8 cellular contexts compared by ENCODE assay signal in the genomic region with DNA sequence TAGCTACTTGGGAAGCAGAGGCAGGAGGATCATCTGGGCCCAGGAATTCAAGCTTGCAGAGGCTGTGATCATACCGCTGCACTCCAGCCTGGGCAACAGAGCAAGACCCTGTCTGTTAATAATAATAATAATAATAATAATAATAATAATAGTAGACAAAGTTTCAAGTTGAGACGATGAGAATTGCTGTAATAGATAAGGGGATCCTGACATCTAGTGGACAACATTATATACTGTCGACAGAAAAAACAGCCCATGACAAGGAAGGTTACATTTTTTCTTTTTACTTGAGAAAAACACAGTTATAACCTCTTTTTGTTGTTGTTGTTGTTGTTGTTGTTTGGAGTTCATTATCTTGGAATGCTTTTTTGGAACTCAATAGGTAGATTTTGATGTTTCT. TPM values are rescaled to one million over a fixed set of nuclear protein-coding genes. Genes with fewer than 3 reads are reported as not detected.
DNase-seq lines count a peak whose midpoint lies in the region; ATAC-seq and TF ChIP-seq lines count a peak whose summit lies in the region.

No MANE protein-coding gene starts in this region.

- peak; percentile 52 to 80 (median 62) for ATAC-seq in psoas muscle

- DNase-seq in AG09319 (ENCODE audit: extremely low read depth, low read depth), result no peak
- DNase-seq in GM20000 (ENCODE audit: low spot score), result peak; percentile 36
- DNase-seq in RPMI7951 (ENCODE audit: low read depth), result peak; percentile 30
- peak; percentile 65 for DNase-seq in fibroblast of peridontal ligament (ENCODE audit: extremely low read depth)
- no peak for DNase-seq in psoas muscle
- DNase-seq in stimulated activated CD4-positive, alpha-beta T cell treated with anti-CD3 and anti-CD28 coated beads, Interleukin-4, amount 100 ng/mL, for 4 hours, result no peak
- DNase-seq in activated naive CD4-positive, alpha-beta T cell (lab: John Stamatoyannopoulos, UW), result no peak
- DNase-seq in NCI-H1048 (lab: John Stamatoyannopoulos, UW), result no peak

- H3K4me1 ChIP-seq in psoas muscle, result no peaks in the 10 kb centered on the region

- H3K9me3 ChIP-seq in psoas muscle, result no peaks in the 10 kb centered on the region

- H3K27me3 ChIP-seq in psoas muscle (ENCODE audit: insufficient read depth in 3 of 3, low read length in 2 of 3), result no peaks in the 10 kb centered on the region

- intact Hi-C loops in psoas muscle (cut with DNase I), result loop anchor here (1.0 to 10.0 kb wide), 4 partner anchors 132 to 741 kb away; a partner anchor contains a TSS

- WGBS in psoas muscle, 3 donors, result 35 to 36% (median 35%) methylated on average over 3 of the region's 3 CpGs

- no peak overlapping the region for H3K4me3 ChIP-seq in psoas muscle

- H3K27ac ChIP-seq in psoas muscle, result no peak overlapping the region

- H3K36me3 ChIP-seq in psoas muscle (ENCODE audit: insufficient read depth in 1 of 2, low read depth in 1 of 2), result peaks cover 6 to 92% of the 10 kb centered on the region in 2 donors

- TF ChIP-seq CTCF in AG09319 (IDR thresholded peaks at IDR 0.05; ENCODE audit: low read depth, low read length), result peak; percentile 39
- TF ChIP-seq CTCF in GM20000 (IDR thresholded peaks at IDR 0.05; ENCODE audit: extremely low read depth, missing control alignments), result peak; percentile 20
- TF ChIP-seq CTCF in psoas muscle (IDR thresholded peaks at IDR 0.05), result peak; percentile 55

RNA-seq across cellular contexts. Expression of a gene that starts 35.3 kb away (rescaled TPM):
- 60.0 and 61.6 TPM in 2 replicates for total RNA-seq in RPMI7951 (2014; rRNA removed; shearing (Covaris generic))
- total RNA-seq in psoas muscle, result 10 to 100 TPM; 28.5 to 34.1 (median 31.8) TPM
- polyA plus RNA-seq in psoas muscle, result 10 to 100 TPM; 22.9 to 34.2 (median 23.7) TPM

Comparison
In these comparisons a context has a peak if more than half of its experiments do, and no peak if none do; other contexts are left out.
1. DNase-seq: peak in GM20000 (single experiment), RPMI7951 (single experiment) and fibroblast of peridontal ligament (single experiment); none in AG09319 (single experiment), psoas muscle (0 of 2), stimulated activated CD4-positive, alpha-beta T cell treated with anti-CD3 and anti-CD28 coated beads, Interleukin-4, amount 100 ng/mL, for 4 hours (0 of 2), activated naive CD4-positive, alpha-beta T cell (0 of 4) and NCI-H1048 (single experiment).
2. Peak in every context shown above with its lines, with median percentiles within 50 percentile points of each other: CTCF ChIP-seq.